In genomic region chr5:88675159-88675757, GRCh38 we compare ENCODE assay signal across 8 cellular contexts.
DNase-seq lines count a peak whose midpoint lies in the region; ATAC-seq and TF ChIP-seq lines count a peak whose summit lies in the region.

No MANE protein-coding gene starts in this region.

- TF ChIP-seq CTCF in esophagus muscularis mucosa (IDR thresholded peaks at IDR 0.05) = no peak
- no peak for TF ChIP-seq CTCF in progenitor cell of endocrine pancreas (IDR thresholded peaks at IDR 0.05; ENCODE audit: unreplicated experiment)

- peaks cover 97% of the 10 kb centered on the region for H3K27me3 Mint-ChIP-seq in progenitor cell of endocrine pancreas

- H3K27me3 ChIP-seq in SJCRH30 (no peaks in the 10 kb centered on the region), esophagus muscularis mucosa (peaks cover 6 to 100% (median 91%) of the 10 kb centered on the region in 4 donors)

- H3K4me3 ChIP-seq in SJCRH30 (peak overlapping the region; percentile 72), esophagus muscularis mucosa (peak overlapping the region; percentile 45 to 56 (median 49))

- 19% methylated on average over 20 of the region's 21 CpGs for WGBS in esophagus muscularis mucosa

- TF ChIP-seq EP300 in esophagus muscularis mucosa (IDR thresholded peaks at IDR 0.05) = no peak

- DNase-seq in activated CD8-positive, alpha-beta memory T cell treated with anti-CD3 and anti-CD28 coated beads, Interleukin-2, amount 50 U/mL, for 48 hours = peak; percentile 57
- no peak for DNase-seq in activated CD8-positive, alpha-beta memory T cell treated with anti-CD3 and anti-CD28 coated beads, Interleukin-2, amount 50 U/mL, for 4 hours
- DNase-seq in SJCRH30 (no peak), esophagus muscularis mucosa (ENCODE audit: extremely low spot score) (no peak), progenitor cell of endocrine pancreas (ENCODE audit: low spot score, unreplicated experiment) (no peak), GDM1 (lab: John Stamatoyannopoulos, UW) (no peak), COR-L47 (lab: John Stamatoyannopoulos, UW) (no peak)

- peak overlapping the region; percentile 67 for H3K4me3 Mint-ChIP-seq in progenitor cell of endocrine pancreas (ENCODE audit: low read depth)

- peaks cover 11% of the 10 kb centered on the region for H3K4me1 Mint-ChIP-seq in progenitor cell of endocrine pancreas (ENCODE audit: low read depth)

- H3K9me3 ChIP-seq in SJCRH30 (replicated peaks) = no peaks in the 10 kb centered on the region
- H3K9me3 ChIP-seq in esophagus muscularis mucosa = no peaks in the 10 kb centered on the region

- peak; percentile 11 for ATAC-seq in HG03039 (IDR thresholded peaks at IDR 0.05; ENCODE audit: unreplicated experiment)

- intact Hi-C loops in esophagus muscularis mucosa (cut with DNase I) = loop anchor here (5.0 kb wide), 1 partner anchor 533 kb away; no protein-coding TSS in a partner anchor

- no peak for TF ChIP-seq POLR2A in esophagus muscularis mucosa (IDR thresholded peaks at IDR 0.05; ENCODE audit: low read depth)

- no peaks in the 10 kb centered on the region for H3K9me3 Mint-ChIP-seq in progenitor cell of endocrine pancreas (ENCODE audit: low read depth)

- H3K36me3 ChIP-seq in SJCRH30 (no peaks in the 10 kb centered on the region; the same call in 1 of the 2 replicates), esophagus muscularis mucosa (no peaks in the 10 kb centered on the region)

- H3K4me1 ChIP-seq in SJCRH30 (peaks cover 4% of the 10 kb centered on the region; the same call in 1 of the 2 replicates), esophagus muscularis mucosa (peaks cover 28 to 44% (median 33%) of the 10 kb centered on the region in 4 donors)

- H3K27ac Mint-ChIP-seq in progenitor cell of endocrine pancreas = peak overlapping the region; percentile 71

- H3K36me3 Mint-ChIP-seq in progenitor cell of endocrine pancreas (ENCODE audit: insufficient read depth) = no peaks in the 10 kb centered on the region

- H3K27ac ChIP-seq in SJCRH30 (peak overlapping the region; percentile 97), esophagus muscularis mucosa (replicated peaks in 1 of 4) (peak overlapping the region; percentile 2 to 59 (median 32))
